ENCODE assay signal across 19 cellular contexts in genomic region chr5:68409259-68409658, GRCh38.
DNase-seq lines count a peak whose midpoint lies in the region; ATAC-seq and TF ChIP-seq lines count a peak whose summit lies in the region.
"Had no signal": no experiment of that assay in that cellular context is flagged by ENCODE, and none has a peak within 500 bp of the region (broad histone marks: within the 10 kb centered on the region; RNA-seq: fewer than 3 reads in every experiment).

No MANE protein-coding gene starts in this region.

- peaks cover 3% of the 10 kb centered on the region for H3K4me1 ChIP-seq in BE2C

- no peak overlapping the region for H3K4me3 Mint-ChIP-seq in activated CD4-positive, alpha-beta memory T cell treated with anti-CD3 and anti-CD28 coated beads, Interleukin-2, amount 10 ng/mL, durations not matched to agents 7 days and 5 days
- H3K4me3 Mint-ChIP-seq: activated CD4-positive, alpha-beta memory T cell treated with anti-CD3 and anti-CD28 coated beads for 36 hours; activated T-helper 17 cell treated with anti-CD3 and anti-CD28 coated beads, Interleukin-2, amount 50 U/mL, for 72 hours had no signal

- no peaks in the 10 kb centered on the region for H3K36me3 ChIP-seq in BJ (ENCODE audit: control insufficient read depth, insufficient read depth, low read length)
- H3K36me3 ChIP-seq in BE2C = no peaks in the 10 kb centered on the region
- H3K36me3 ChIP-seq: neutrophil, upper lobe of left lung had no signal

- H3K4me3 ChIP-seq in BJ (ENCODE audit: low read depth, low read length) (no peak overlapping the region), BE2C (ENCODE audit: low read depth, low read length) (no peak overlapping the region)
- H3K4me3 ChIP-seq: dorsolateral prefrontal cortex, upper lobe of left lung had no signal

- POLR2A ChIA-PET in BJ (lab: Charles Lee) = interaction anchor here (0.6 kb wide), 1 partner anchor 69 kb away, joined by 3 read pairs; no protein-coding TSS in a partner anchor
- POLR2A ChIA-PET in activated CD4-positive, alpha-beta memory T cell treated with anti-CD3 and anti-CD28 coated beads, Interleukin-2, amount 10 ng/mL, durations not matched to agents 7 days and 5 days (lab: Charles Lee) = no interaction called here

- peaks cover 0 to 4% of the 10 kb centered on the region in 2 donors for H3K9me3 Mint-ChIP-seq in activated naive CD4-positive, alpha-beta T cell treated with anti-CD3 and anti-CD28 coated beads, Interleukin-2, amount 50 U/mL, for 72 hours
- no peaks in the 10 kb centered on the region for H3K9me3 Mint-ChIP-seq in activated CD4-positive, alpha-beta memory T cell treated with anti-CD3 and anti-CD28 coated beads, Interleukin-2, amount 10 ng/mL, durations not matched to agents 7 days and 5 days
- H3K9me3 Mint-ChIP-seq: activated CD4-positive, alpha-beta memory T cell treated with anti-CD3 and anti-CD28 coated beads for 36 hours; activated T-helper 17 cell treated with anti-CD3 and anti-CD28 coated beads, Interleukin-2, amount 50 U/mL, for 72 hours had no signal

- CTCF ChIA-PET in BJ (lab: Yijun Ruan, JAX) = interaction anchor here (1.1 kb wide), 1 partner anchor 10 kb away, joined by 4 read pairs; no protein-coding TSS in a partner anchor
- CTCF ChIA-PET in activated CD4-positive, alpha-beta memory T cell treated with anti-CD3 and anti-CD28 coated beads, Interleukin-2, amount 10 ng/mL, durations not matched to agents 7 days and 5 days (lab: Charles Lee) = no interaction called here

- peaks cover 2% of the 10 kb centered on the region for H3K27me3 Mint-ChIP-seq in activated CD4-positive, alpha-beta memory T cell treated with anti-CD3 and anti-CD28 coated beads, Interleukin-2, amount 10 ng/mL, durations not matched to agents 7 days and 5 days
- H3K27me3 Mint-ChIP-seq: activated CD4-positive, alpha-beta memory T cell treated with anti-CD3 and anti-CD28 coated beads for 36 hours; activated T-helper 17 cell treated with anti-CD3 and anti-CD28 coated beads, Interleukin-2, amount 50 U/mL, for 72 hours had no signal

- TF ChIP-seq CTCF in BJ (IDR thresholded peaks at IDR 0.05; ENCODE audit: insufficient read depth, low read depth, low read length) (no peak), BE2C (IDR thresholded peaks at IDR 0.05; ENCODE audit: low read depth, low read length) (no peak)

- no peaks in the 10 kb centered on the region for H3K9me3 ChIP-seq in BE2C
- H3K9me3 ChIP-seq: neutrophil, upper lobe of left lung had no signal

- no peaks in the 10 kb centered on the region for H3K36me3 Mint-ChIP-seq in activated naive CD4-positive, alpha-beta T cell treated with anti-CD3 and anti-CD28 coated beads, Interleukin-2, amount 50 U/mL, for 72 hours
- H3K36me3 Mint-ChIP-seq in activated CD4-positive, alpha-beta memory T cell treated with anti-CD3 and anti-CD28 coated beads, Interleukin-2, amount 10 ng/mL, durations not matched to agents 7 days and 5 days (ENCODE audit: low read depth) = no peaks in the 10 kb centered on the region
- H3K36me3 Mint-ChIP-seq: activated CD4-positive, alpha-beta memory T cell treated with anti-CD3 and anti-CD28 coated beads for 36 hours had no signal

- DNase-seq in BJ (ENCODE audit: low read depth) = peak; percentile 25
- peak; percentile 79 for DNase-seq in NCI-H226
- DNase-seq in dedifferentiated amniotic fluid mesenchymal stem cell (ENCODE audit: extremely low spot score) = peak; percentile 56
- DNase-seq in kidney tubule cell (ENCODE audit: low spot score) = peak; percentile 90
- DNase-seq in BE2C = no peak
- no peak for DNase-seq in activated naive CD4-positive, alpha-beta T cell treated with anti-CD3 and anti-CD28 coated beads, Interleukin-2, amount 50 U/mL, for 72 hours (ENCODE audit: low spot score in 2 of 2)
- DNase-seq in activated CD4-positive, alpha-beta memory T cell treated with anti-CD3 and anti-CD28 coated beads, Interleukin-2, amount 10 ng/mL, durations not matched to agents 7 days and 5 days = no peak
- DNase-seq: activated CD4-positive, alpha-beta memory T cell treated with anti-CD3 and anti-CD28 coated beads for 36 hours; anterior cingulate cortex; DMS153; dorsolateral prefrontal cortex; GOT3; NCI-H1105 treated with DMSO at 0.1 percent for 48 hours; NCI-H345; stimulated activated CD4-positive, alpha-beta T cell treated with anti-CD3 and anti-CD28 coated beads, Interleukin-4, amount 100 ng/mL, for 24 hours; upper lobe of left lung had no signal

- H3K27me3 ChIP-seq in BJ (ENCODE audit: control insufficient read depth, insufficient read depth, low read length) = no peaks in the 10 kb centered on the region
- H3K27me3 ChIP-seq in BE2C = no peaks in the 10 kb centered on the region
- H3K27me3 ChIP-seq: dorsolateral prefrontal cortex, neutrophil, upper lobe of left lung had no signal

- peaks cover 26% of the 10 kb centered on the region for H3K4me1 Mint-ChIP-seq in activated CD4-positive, alpha-beta memory T cell treated with anti-CD3 and anti-CD28 coated beads, Interleukin-2, amount 10 ng/mL, durations not matched to agents 7 days and 5 days

- ATAC-seq in activated naive CD4-positive, alpha-beta T cell treated with anti-CD3 and anti-CD28 coated beads, Interleukin-2, amount 50 U/mL, for 72 hours = no peak
- no peak for ATAC-seq in HG03045 (IDR thresholded peaks at IDR 0.05; ENCODE audit: unreplicated experiment)
- ATAC-seq: activated T-helper 17 cell treated with anti-CD3 and anti-CD28 coated beads, Interleukin-2, amount 50 U/mL, for 72 hours had no signal

- H3K27ac Mint-ChIP-seq in activated naive CD4-positive, alpha-beta T cell treated with anti-CD3 and anti-CD28 coated beads, Interleukin-2, amount 50 U/mL, for 72 hours = no peak overlapping the region
- H3K27ac Mint-ChIP-seq in activated CD4-positive, alpha-beta memory T cell treated with anti-CD3 and anti-CD28 coated beads, Interleukin-2, amount 10 ng/mL, durations not matched to agents 7 days and 5 days = no peak overlapping the region
- H3K27ac Mint-ChIP-seq: activated CD4-positive, alpha-beta memory T cell treated with anti-CD3 and anti-CD28 coated beads for 36 hours; activated T-helper 17 cell treated with anti-CD3 and anti-CD28 coated beads, Interleukin-2, amount 50 U/mL, for 72 hours had no signal

Comparison
In these comparisons a context has a peak if more than half of its experiments do, and no peak if none do; other contexts are left out.
1. DNase-seq: peak in BJ (single experiment), NCI-H226 (single experiment), dedifferentiated amniotic fluid mesenchymal stem cell (single experiment) and kidney tubule cell (single experiment); none in BE2C (single experiment), activated naive CD4-positive, alpha-beta T cell treated with anti-CD3 and anti-CD28 coated beads, Interleukin-2, amount 50 U/mL, for 72 hours (0 of 2) and activated CD4-positive, alpha-beta memory T cell treated with anti-CD3 and anti-CD28 coated beads, Interleukin-2, amount 10 ng/mL, durations not matched to agents 7 days and 5 days (single experiment).